29 cellular contexts compared by ENCODE assay signal in the genomic region with DNA sequence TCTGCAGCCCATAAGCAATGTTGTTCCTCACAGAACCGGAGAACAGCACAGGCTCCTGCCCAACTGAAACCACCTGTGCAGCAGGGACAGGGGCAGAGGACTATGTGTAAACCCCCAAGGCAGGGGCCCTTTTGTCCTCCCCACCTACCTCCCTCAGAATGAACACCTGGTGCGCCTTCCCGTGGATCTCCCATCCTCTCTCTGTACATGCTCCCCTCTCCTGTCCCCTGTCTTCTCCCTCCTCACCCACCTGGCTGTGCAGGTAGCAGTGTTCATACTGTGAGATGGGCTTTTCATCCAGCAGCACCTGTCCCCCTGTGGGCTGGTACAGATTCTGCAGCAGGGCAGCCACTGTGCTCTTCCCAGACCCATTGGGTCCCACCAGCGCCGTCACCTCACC. TPM values are rescaled to one million over a fixed set of nuclear protein-coding genes. Genes with fewer than 3 reads are reported as not detected.
"Had no signal": no experiment of that assay in that cellular context is flagged by ENCODE, and none has a peak within 500 bp of the region (broad histone marks: within the 10 kb centered on the region; RNA-seq: fewer than 3 reads in every experiment).

No MANE protein-coding gene starts in this region.

- H3K4me1 ChIP-seq: breast epithelium, prostate gland, SJCRH30, tibial artery had no signal

- H3K9me3 Mint-ChIP-seq: activated CD4-positive, alpha-beta memory T cell treated with anti-CD3 and anti-CD28 coated beads for 36 hours; nephron had no signal

- H3K36me3 ChIP-seq: breast epithelium, ovary, prostate gland, WERI-Rb-1 had no signal

- H3K9me3 ChIP-seq: breast epithelium, esophagus squamous epithelium, heart right ventricle, neutrophil, ovary, prostate gland, SJCRH30, suprapubic skin, tibial artery had no signal

- H3K27ac ChIP-seq: breast epithelium, esophagus squamous epithelium, heart right ventricle, neutrophil, ovary, prostate gland, SJCRH30, skin epidermis, suprapubic skin, tibial artery, WERI-Rb-1 had no signal

- ATAC-seq: activated CD8-positive, alpha-beta memory T cell treated with anti-CD3 and anti-CD28 coated beads, Interleukin-2, amount 10 ng/mL, durations not matched to agents 7 days and 5 days; heart right ventricle; sciatic nerve; SK-N-SH treated with all-trans-retinoic acid at 6 μM for 48 hours; T-helper 17 cell had no signal

- H3K4me3 ChIP-seq: breast epithelium, esophagus squamous epithelium, heart right ventricle, ovary, prostate gland, SJCRH30, skin epidermis, suprapubic skin, tibial artery had no signal

- H3K27me3 ChIP-seq: breast epithelium, esophagus squamous epithelium, heart right ventricle, neutrophil, ovary, SJCRH30, suprapubic skin, tibial artery had no signal

- DNase-seq: activated CD4-positive, alpha-beta memory T cell treated with anti-CD3 and anti-CD28 coated beads for 36 hours; activated CD4-positive, CD25-positive, alpha-beta regulatory T cell treated with anti-CD3 and anti-CD28 coated beads, Interleukin-2, amount 50 U/mL, for 72 hours; activated CD8-positive, alpha-beta memory T cell treated with anti-CD3 and anti-CD28 coated beads, Interleukin-2, amount 10 ng/mL, durations not matched to agents 7 days and 5 days; activated naive CD4-positive, alpha-beta T cell; central memory CD4-positive, alpha-beta T cell; dermis blood vessel endothelial cell; effector CD4-positive, alpha-beta T cell; esophagus squamous epithelium; foreskin melanocyte; heart right ventricle; mesenchymal stem cell; ovary; retina; SJCRH30; stimulated activated CD4-positive, alpha-beta T cell treated with anti-CD3 and anti-CD28 coated beads, Interleukin-12 subunit alpha, Interleukin-12 subunit beta, amount 100 ng/mL, for 4 hours; stimulated activated CD4-positive, alpha-beta T cell treated with anti-CD3 and anti-CD28 coated beads, Interleukin-4, amount 100 ng/mL, for 1 hour; T-helper 17 cell; T1000; tibial artery; WERI-Rb-1 had no signal

- H3K4me3 Mint-ChIP-seq: activated CD4-positive, alpha-beta memory T cell treated with anti-CD3 and anti-CD28 coated beads for 36 hours; activated CD8-positive, alpha-beta memory T cell treated with anti-CD3 and anti-CD28 coated beads, Interleukin-2, amount 10 ng/mL, durations not matched to agents 7 days and 5 days; nephron; T-helper 17 cell had no signal

- H3K27me3 Mint-ChIP-seq: activated CD4-positive, alpha-beta memory T cell treated with anti-CD3 and anti-CD28 coated beads for 36 hours; activated CD8-positive, alpha-beta memory T cell treated with anti-CD3 and anti-CD28 coated beads, Interleukin-2, amount 10 ng/mL, durations not matched to agents 7 days and 5 days; T-helper 17 cell had no signal

- H3K4me1 Mint-ChIP-seq: nephron had no signal

- H3K27ac Mint-ChIP-seq: activated CD4-positive, alpha-beta memory T cell treated with anti-CD3 and anti-CD28 coated beads for 36 hours; activated CD8-positive, alpha-beta memory T cell treated with anti-CD3 and anti-CD28 coated beads, Interleukin-2, amount 10 ng/mL, durations not matched to agents 7 days and 5 days; nephron had no signal

RNA-seq across cellular contexts. Expression of a gene that starts 13.2 kb away (rescaled TPM):
- total RNA-seq: dermis blood vessel endothelial cell, kidney epithelial cell had no signal
